8 cellular contexts compared by ENCODE assay signal in the genomic region with DNA sequence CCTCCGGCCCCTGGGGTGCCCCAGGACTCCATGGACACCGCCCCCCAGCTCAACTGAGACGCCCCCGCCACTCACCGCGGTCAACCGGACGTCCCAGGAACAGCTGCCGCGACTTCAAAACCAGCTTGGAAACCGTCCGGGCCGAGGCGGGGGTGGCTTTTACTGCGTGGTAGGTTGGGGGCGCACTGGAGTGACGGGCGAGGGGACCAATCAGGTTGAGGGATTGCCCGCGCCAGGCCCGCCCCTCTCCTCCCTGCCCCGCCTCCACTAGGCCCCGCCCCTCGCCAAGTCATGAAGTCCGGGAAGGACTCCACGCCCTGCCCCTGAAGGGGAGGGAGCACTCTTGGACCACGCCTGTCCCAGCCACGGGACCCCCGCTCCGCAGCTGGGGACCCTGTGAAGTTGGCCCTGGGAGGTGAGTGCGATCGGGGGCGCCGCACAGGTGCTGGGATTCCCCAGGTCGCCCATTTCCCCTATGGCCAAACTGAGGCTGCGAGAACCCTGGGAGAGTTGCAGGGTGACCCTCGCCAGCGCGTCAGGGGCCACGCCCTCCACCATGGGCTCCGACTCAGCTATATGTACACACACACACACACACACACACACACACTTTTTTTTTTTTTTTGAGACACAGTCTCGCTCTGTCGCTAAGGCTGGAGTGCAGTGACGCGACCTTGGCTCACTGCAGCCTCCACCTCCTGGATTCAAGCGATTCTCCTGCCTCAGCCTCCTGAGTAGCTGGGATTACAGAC.
DNase-seq lines count a peak whose midpoint lies in the region; ATAC-seq and TF ChIP-seq lines count a peak whose summit lies in the region.

A gene with protein sequence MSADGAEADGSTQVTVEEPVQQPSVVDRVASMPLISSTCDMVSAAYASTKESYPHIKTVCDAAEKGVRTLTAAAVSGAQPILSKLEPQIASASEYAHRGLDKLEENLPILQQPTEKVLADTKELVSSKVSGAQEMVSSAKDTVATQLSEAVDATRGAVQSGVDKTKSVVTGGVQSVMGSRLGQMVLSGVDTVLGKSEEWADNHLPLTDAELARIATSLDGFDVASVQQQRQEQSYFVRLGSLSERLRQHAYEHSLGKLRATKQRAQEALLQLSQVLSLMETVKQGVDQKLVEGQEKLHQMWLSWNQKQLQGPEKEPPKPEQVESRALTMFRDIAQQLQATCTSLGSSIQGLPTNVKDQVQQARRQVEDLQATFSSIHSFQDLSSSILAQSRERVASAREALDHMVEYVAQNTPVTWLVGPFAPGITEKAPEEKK (minus strand): TSS at position 134 of the 752 bp plus-strand sequence. CDS start 6,273 bp downstream, outside the sequence.

- DNase-seq in GM13977 (ENCODE audit: low spot score) (peak; percentile 99), NOMO-1 (lab: John Stamatoyannopoulos, UW; ENCODE audit: unreplicated experiment in 2 of 2) (peak; percentile 80 to 90), medulla oblongata (ENCODE audit: extremely low spot score) (peak; percentile 94)
- peak; percentile 98 for DNase-seq in activated CD8-positive, alpha-beta memory T cell treated with anti-CD3 and anti-CD28 coated beads for 24 hours
- peak; percentile 84 for DNase-seq in effector CD8-positive, alpha-beta T cell (lab: John Stamatoyannopoulos, UW)
- DNase-seq in stimulated activated CD4-positive, alpha-beta T cell treated with anti-CD3 and anti-CD28 coated beads, TNF-alpha, amount 100 ng/mL, for 4 hours (ENCODE audit: low read depth in 3 of 3), result peak; percentile 85 to 94 (median 89)

- ATAC-seq in HG03039 (IDR thresholded peaks at IDR 0.05; ENCODE audit: unreplicated experiment), result peak; percentile 76

- in situ Hi-C loops in GM13977 (cut with MboI; ENCODE audit: low pct_unique_long_range_greater_than_20kb, low sequenced_read_pairs, unreplicated experiment), result no loop called here

- TF ChIP-seq CTCF in 22Rv1 (IDR thresholded peaks at IDR 0.05), result no peak
- TF ChIP-seq CTCF in GM13977 (IDR thresholded peaks at IDR 0.05; ENCODE audit: extremely low read depth, insufficient read depth, missing control alignments), result no peak

- peak within 1 kb of the TSS; percentile 55 for H3K27ac ChIP-seq in 22Rv1

Comparison
In these comparisons a context has a peak if more than half of its experiments do, and no peak if none do; other contexts are left out.
1. Peak in every context shown above with its lines: DNase-seq, ATAC-seq and H3K27ac ChIP-seq.